ENCODE assay signal across 8 cellular contexts in the genomic region with DNA sequence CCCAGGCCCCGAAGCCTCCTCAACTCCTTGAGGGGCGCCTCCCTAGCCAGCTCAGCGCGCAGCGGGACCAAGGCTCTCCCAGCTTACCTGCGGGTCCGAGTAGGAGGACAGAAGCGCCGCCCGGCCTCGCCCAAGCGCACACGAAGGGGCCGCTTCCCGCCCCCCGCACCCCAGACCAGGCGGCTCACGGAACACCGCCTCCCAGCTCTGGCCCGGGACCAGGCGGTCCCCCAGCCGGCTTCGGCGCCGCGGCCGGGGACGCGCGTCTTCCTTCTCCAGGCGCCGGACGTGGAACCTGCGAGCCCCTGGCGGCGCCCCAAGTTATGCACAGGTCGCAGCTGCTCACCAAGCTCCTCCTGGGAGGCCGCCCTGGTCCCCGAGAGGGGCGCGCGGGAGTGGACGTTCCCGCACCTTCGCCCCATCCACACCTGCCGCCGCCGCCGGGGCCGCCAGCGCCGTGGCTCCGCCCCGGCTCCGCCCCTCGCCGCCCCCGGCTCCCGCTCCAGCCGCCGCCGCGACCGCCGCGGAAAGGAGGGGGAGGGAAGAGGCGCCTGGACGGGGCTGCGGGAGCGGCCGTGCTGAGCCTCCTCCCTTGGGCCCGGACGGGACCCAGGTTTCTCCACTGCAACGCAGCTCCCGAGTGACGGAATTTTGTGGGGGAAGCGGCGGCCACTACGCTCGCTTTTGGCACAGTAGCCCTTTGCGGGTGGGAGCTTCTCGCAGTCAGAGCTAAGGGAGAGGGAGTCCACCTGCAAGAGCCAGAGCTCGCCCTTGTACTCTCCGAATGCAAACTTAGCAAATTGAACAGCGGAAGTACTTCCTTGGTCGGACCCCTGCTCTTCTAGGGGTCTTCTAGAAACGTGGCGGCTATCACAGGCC.
DNase-seq lines count a peak whose midpoint lies in the region; ATAC-seq, FAIRE-seq and TF ChIP-seq lines count a peak whose summit lies in the region.

No MANE protein-coding gene starts in this region.

- no peak overlapping the region for H3K9ac ChIP-seq in HepG2 (ENCODE audit: insufficient read depth, low read depth, low read length)

- H3K4me2 ChIP-seq in HepG2 (ENCODE audit: low read depth, low read length): peak overlapping the region; percentile 39; the same call in 1 of the 2 replicates

- peak overlapping the region; percentile 86 for H3K4me3 ChIP-seq in choroid plexus epithelial cell (ENCODE audit: low read depth, low read length)
- peak overlapping the region in 1 of 3 experiments; percentile 33; a peak in 1 of 6 replicates for H3K4me3 ChIP-seq in HepG2 (replicated peaks in 1 of 3; ENCODE audit: insufficient read depth in 1 of 3, low read depth in 2 of 3, low read length in 3 of 3)

- intact Hi-C loops in HepG2 (cut with micrococcal nuclease; ENCODE audit: unreplicated experiment): no loop called here

- CTCF ChIA-PET in HepG2 (lab: Yijun Ruan, JAX; ENCODE audit: low intra/inter-chr PET ratio, low total read pairs): no interaction called here

- TF ChIP-seq RAD21 in HepG2 (CRISPR knock-in tag; IDR thresholded peaks at IDR 0.05): no peak

- no peaks in the 10 kb centered on the region for H3K79me2 ChIP-seq in HepG2 (ENCODE audit: insufficient read depth, low read length)

- FAIRE-seq in HepG2 (lab: Jason Lieb, UNC): no peak

- TF ChIP-seq CTCF in choroid plexus epithelial cell (conservative IDR thresholded peaks at IDR 0.05; ENCODE audit: low read depth, low read length) (peak; percentile 10), HepG2 (CRISPR knock-in tag; IDR thresholded peaks at IDR 0.05) (no peak)

- POLR2A ChIA-PET in HepG2 (lab: Yijun Ruan, JAX): no interaction called here

- ATAC-seq in HG03442 (IDR thresholded peaks at IDR 0.05; ENCODE audit: unreplicated experiment): peak; percentile 70
- peak; percentile 69 to 75 for ATAC-seq in activated CD4-positive, CD25-positive, alpha-beta regulatory T cell treated with anti-CD3 and anti-CD28 coated beads, Interleukin-2, amount 50 U/mL, for 24 hours
- peak; percentile 61 for ATAC-seq in HepG2

- H3K9me3 ChIP-seq in HepG2 (ENCODE audit: low read length): no peaks in the 10 kb centered on the region

- no peak overlapping the region for H2AFZ ChIP-seq in HepG2 (ENCODE audit: low read length)

- 0 out of 5 replicates have a peak, but pooled peaks cover 0 to 3% of the 10 kb centered on the region in 2 experiments for H3K27me3 ChIP-seq in HepG2 (ENCODE audit: control insufficient read depth in 1 of 2, insufficient read depth in 2 of 2, low read length in 2 of 2)

- 60% methylated on average over 22 of the region's 88 CpGs for WGBS in HepG2 (ENCODE audit: low lambda C conversion rate)

- TF ChIP-seq EP300 in HepG2 (IDR thresholded peaks at IDR 0.05; ENCODE audit: low read depth in 2 of 2, low read length in 2 of 2): no peak
- TF ChIP-seq EP300 in HepG2 (CRISPR knock-in tag; IDR thresholded peaks at IDR 0.05; ENCODE audit: borderline replicate concordance): no peak

- in situ Hi-C loops in HepG2 (cut with HindIII; ENCODE audit: extremely low pct_ligation_motif_present, low pct_unique_long_range_greater_than_20kb): no loop called here

- TF ChIP-seq POLR2A in HepG2 (IDR thresholded peaks at IDR 0.05; ENCODE audit: insufficient read depth in 1 of 2, low read depth in 2 of 2, low read length in 2 of 2): no peak

- peak; percentile 37 for DNase-seq in NCI-H2196 (lab: John Stamatoyannopoulos, UW; ENCODE audit: unreplicated experiment)
- DNase-seq in NCI-H2196 treated with DMSO at 0.1 percent for 48 hours (lab: John Stamatoyannopoulos, UW; ENCODE audit: unreplicated experiment): no peak
- peak; percentile 55 for DNase-seq in choroid plexus epithelial cell (ENCODE audit: low read depth)
- DNase-seq in HepG2 (ENCODE audit: low spot score): no peak
- peak; percentile 45 to 54 for DNase-seq in stimulated activated CD4-positive, alpha-beta T cell treated with anti-CD3 and anti-CD28 coated beads, Interleukin-4, amount 100 ng/mL, for 4 hours
- no peak for DNase-seq in NCI-H345 (lab: John Stamatoyannopoulos, UW)

- H3K4me1 ChIP-seq in HepG2 (ENCODE audit: insufficient read depth, low read length): no peaks in the 10 kb centered on the region

- H3K36me3 ChIP-seq in HepG2 (replicated peaks in 1 of 2; ENCODE audit: control insufficient read depth in 1 of 2, insufficient read depth in 2 of 2, low read length in 2 of 2): no peaks in the 10 kb centered on the region

- no TSS peak for BruUV-seq in HepG2 (replicated peaks; lab: Mats Ljungman, UMichigan)

- no peak overlapping the region for H3K27ac ChIP-seq in HepG2 (ENCODE audit: extremely low read length, insufficient read depth, low read length)

- H4K20me1 ChIP-seq in HepG2 (ENCODE audit: insufficient read depth, low read length): no peaks in the 10 kb centered on the region

TF ChIP-seq in HepG2, 621 proteins besides CTCF, POLR2A, EP300 and RAD21:
- no peak for TF ChIP-seq NR1H2 (CRISPR knock-in tag; IDR thresholded peaks at IDR 0.05; ENCODE audit: borderline replicate concordance, low read depth)
- TF ChIP-seq, protein P1, sequence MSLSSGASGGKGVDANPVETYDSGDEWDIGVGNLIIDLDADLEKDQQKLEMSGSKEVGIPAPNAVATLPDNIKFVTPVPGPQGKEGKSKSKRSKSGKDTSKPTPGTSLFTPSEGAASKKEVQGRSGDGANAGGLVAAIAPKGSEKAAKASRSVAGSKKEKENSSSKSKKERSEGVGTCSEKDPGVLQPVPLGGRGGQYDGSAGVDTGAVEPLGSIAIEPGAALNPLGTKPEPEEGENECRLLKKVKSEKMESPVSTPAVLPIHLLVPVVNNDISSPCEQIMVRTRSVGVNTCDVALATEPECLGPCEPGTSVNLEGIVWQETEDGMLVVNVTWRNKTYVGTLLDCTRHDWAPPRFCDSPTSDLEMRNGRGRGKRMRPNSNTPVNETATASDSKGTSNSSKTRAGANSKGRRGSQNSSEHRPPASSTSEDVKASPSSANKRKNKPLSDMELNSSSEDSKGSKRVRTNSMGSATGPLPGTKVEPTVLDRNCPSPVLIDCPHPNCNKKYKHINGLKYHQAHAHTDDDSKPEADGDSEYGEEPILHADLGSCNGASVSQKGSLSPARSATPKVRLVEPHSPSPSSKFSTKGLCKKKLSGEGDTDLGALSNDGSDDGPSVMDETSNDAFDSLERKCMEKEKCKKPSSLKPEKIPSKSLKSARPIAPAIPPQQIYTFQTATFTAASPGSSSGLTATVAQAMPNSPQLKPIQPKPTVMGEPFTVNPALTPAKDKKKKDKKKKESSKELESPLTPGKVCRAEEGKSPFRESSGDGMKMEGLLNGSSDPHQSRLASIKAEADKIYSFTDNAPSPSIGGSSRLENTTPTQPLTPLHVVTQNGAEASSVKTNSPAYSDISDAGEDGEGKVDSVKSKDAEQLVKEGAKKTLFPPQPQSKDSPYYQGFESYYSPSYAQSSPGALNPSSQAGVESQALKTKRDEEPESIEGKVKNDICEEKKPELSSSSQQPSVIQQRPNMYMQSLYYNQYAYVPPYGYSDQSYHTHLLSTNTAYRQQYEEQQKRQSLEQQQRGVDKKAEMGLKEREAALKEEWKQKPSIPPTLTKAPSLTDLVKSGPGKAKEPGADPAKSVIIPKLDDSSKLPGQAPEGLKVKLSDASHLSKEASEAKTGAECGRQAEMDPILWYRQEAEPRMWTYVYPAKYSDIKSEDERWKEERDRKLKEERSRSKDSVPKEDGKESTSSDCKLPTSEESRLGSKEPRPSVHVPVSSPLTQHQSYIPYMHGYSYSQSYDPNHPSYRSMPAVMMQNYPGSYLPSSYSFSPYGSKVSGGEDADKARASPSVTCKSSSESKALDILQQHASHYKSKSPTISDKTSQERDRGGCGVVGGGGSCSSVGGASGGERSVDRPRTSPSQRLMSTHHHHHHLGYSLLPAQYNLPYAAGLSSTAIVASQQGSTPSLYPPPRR (CRISPR knock-in tag; IDR thresholded peaks at IDR 0.05; ENCODE audit: borderline replicate concordance): no peak
- no peak for TF ChIP-seq MAF1 (CRISPR knock-in tag; IDR thresholded peaks at IDR 0.05; ENCODE audit: borderline replicate concordance)
- TF ChIP-seq ELF4 (CRISPR knock-in tag; IDR thresholded peaks at IDR 0.05; ENCODE audit: borderline replicate concordance): no peak
- TF ChIP-seq ZBTB8A (CRISPR knock-in tag; IDR thresholded peaks at IDR 0.05; ENCODE audit: borderline replicate concordance, low read depth): no peak
- TF ChIP-seq CEBPB (IDR thresholded peaks at IDR 0.05; ENCODE audit: borderline replicate concordance, low read depth, low read length): no peak
- no peak for TF ChIP-seq ZNF20 (CRISPR knock-in tag; IDR thresholded peaks at IDR 0.05)
- TF ChIP-seq, protein P2, sequence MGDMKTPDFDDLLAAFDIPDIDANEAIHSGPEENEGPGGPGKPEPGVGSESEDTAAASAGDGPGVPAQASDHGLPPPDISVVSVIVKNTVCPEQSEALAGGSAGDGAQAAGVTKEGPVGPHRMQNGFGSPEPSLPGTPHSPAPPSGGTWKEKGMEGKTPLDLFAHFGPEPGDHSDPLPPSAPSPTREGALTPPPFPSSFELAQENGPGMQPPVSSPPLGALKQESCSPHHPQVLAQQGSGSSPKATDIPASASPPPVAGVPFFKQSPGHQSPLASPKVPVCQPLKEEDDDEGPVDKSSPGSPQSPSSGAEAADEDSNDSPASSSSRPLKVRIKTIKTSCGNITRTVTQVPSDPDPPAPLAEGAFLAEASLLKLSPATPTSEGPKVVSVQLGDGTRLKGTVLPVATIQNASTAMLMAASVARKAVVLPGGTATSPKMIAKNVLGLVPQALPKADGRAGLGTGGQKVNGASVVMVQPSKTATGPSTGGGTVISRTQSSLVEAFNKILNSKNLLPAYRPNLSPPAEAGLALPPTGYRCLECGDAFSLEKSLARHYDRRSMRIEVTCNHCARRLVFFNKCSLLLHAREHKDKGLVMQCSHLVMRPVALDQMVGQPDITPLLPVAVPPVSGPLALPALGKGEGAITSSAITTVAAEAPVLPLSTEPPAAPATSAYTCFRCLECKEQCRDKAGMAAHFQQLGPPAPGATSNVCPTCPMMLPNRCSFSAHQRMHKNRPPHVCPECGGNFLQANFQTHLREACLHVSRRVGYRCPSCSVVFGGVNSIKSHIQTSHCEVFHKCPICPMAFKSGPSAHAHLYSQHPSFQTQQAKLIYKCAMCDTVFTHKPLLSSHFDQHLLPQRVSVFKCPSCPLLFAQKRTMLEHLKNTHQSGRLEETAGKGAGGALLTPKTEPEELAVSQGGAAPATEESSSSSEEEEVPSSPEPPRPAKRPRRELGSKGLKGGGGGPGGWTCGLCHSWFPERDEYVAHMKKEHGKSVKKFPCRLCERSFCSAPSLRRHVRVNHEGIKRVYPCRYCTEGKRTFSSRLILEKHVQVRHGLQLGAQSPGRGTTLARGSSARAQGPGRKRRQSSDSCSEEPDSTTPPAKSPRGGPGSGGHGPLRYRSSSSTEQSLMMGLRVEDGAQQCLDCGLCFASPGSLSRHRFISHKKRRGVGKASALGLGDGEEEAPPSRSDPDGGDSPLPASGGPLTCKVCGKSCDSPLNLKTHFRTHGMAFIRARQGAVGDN (CRISPR knock-in tag; IDR thresholded peaks at IDR 0.05): no peak
- no peak for TF ChIP-seq FOSL2 (CRISPR knock-in tag; IDR thresholded peaks at IDR 0.05)
- no peak for TF ChIP-seq HMG20B (CRISPR knock-in tag; conservative IDR thresholded peaks at IDR 0.05)
- TF ChIP-seq HDAC1 (CRISPR knock-in tag; IDR thresholded peaks at IDR 0.05): no peak
- no peak for TF ChIP-seq NR2F6 (IDR thresholded peaks at IDR 0.05)
- TF ChIP-seq NR2F6 (CRISPR knock-in tag; IDR thresholded peaks at IDR 0.05): no peak

Comparison
In these comparisons a context has a peak if more than half of its experiments do, and no peak if none do; other contexts are left out.
1. DNase-seq: peak in NCI-H2196 (single experiment), choroid plexus epithelial cell (single experiment) and stimulated activated CD4-positive, alpha-beta T cell treated with anti-CD3 and anti-CD28 coated beads, Interleukin-4, amount 100 ng/mL, for 4 hours (2 of 2); none in NCI-H2196 treated with DMSO at 0.1 percent for 48 hours (single experiment), HepG2 (single experiment) and NCI-H345 (single experiment).
2. Peak in every context shown above with its lines, with median percentiles within 50 percentile points of each other: ATAC-seq.